Comparison of ENCODE assay signal across 8 cellular contexts in the genomic region with DNA sequence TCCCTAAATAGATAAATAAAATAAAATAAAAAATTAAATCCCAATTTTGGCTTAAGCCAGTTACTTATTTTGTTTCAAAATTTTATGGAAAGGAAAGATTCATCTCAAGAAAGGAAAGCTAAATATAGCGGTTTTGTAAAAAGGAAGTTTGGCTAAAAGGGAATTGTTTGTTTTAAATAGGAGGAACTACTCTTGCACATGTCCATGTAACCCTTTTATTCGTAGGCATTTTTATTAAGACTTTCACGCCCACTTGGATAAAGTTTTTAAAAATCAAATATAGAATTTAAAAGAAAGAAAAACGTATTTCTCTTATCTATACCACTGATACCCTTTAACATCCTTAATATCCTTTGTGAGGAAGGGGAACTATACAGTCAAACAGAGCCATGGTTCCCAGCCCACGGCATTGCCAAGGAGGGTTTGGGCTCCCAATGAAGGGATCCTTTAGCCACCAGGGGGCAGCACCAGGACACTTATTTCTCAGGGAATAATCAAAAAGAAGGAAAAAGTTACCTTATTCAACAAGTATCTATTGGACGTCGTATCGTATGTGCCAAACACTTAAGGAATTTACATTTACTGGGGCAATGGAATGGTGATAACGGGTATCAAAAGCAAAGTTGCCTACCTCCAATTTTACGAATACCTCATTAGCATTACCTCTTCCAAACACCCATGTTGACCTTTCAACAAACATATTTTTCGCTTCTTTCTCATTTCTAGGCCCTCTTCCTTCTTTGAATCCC.
DNase-seq lines count a peak whose midpoint lies in the region; ATAC-seq and TF ChIP-seq lines count a peak whose summit lies in the region.

No MANE protein-coding gene starts in this region.

- H3K27ac ChIP-seq in VCaP: no peak overlapping the region

- TF ChIP-seq CTCF in GM10266 (IDR thresholded peaks at IDR 0.05; ENCODE audit: control insufficient read depth, insufficient read depth, low read depth, missing control alignments): peak; percentile 89
- TF ChIP-seq CTCF in VCaP (conservative IDR thresholded peaks at IDR 0.05): peak; percentile 88

- ATAC-seq in HG02678 (IDR thresholded peaks at IDR 0.05; ENCODE audit: unreplicated experiment) (peak; percentile 81), GM21528 (IDR thresholded peaks at IDR 0.05; ENCODE audit: low FRiP score, unreplicated experiment) (no peak)

- DNase-seq in GM10266 (ENCODE audit: extremely low spot score) (peak; percentile 76), NCI-H1436 treated with DMSO at 0.1 percent for 48 hours (lab: John Stamatoyannopoulos, UW) (peak; percentile 7), T47D (ENCODE audit: low read depth in 1 of 2, low spot score in 1 of 2) (peak; percentile 38 to 73), inferior parietal cortex (ENCODE audit: extremely low spot score) (peak; percentile 95)
- DNase-seq in stimulated activated CD4-positive, alpha-beta T cell treated with anti-CD3 and anti-CD28 coated beads, Interleukin-12 subunit alpha, Interleukin-12 subunit beta, amount 100 ng/mL, for 4 hours: peak; percentile 83

- in situ Hi-C loops in T47D (cut with HindIII; ENCODE audit: low pct_unique_long_range_greater_than_20kb, low sequenced_read_pairs): no loop called here

Comparison
In these comparisons a context has a peak if more than half of its experiments do, and no peak if none do; other contexts are left out.
1. DNase-seq: peak in every context shown above with its lines; median percentile 95 in inferior parietal cortex; 83 in stimulated activated CD4-positive, alpha-beta T cell treated with anti-CD3 and anti-CD28 coated beads, Interleukin-12 subunit alpha, Interleukin-12 subunit beta, amount 100 ng/mL, for 4 hours; 76 in GM10266; 56 in T47D; 7 in NCI-H1436 treated with DMSO at 0.1 percent for 48 hours.